ENCODE assay signal across 14 cellular contexts in genomic region chr13:50071399-50071798, GRCh38. TPM values are rescaled to one million over a fixed set of nuclear protein-coding genes. Genes with fewer than 3 reads are reported as not detected.
DNase-seq lines count a peak whose midpoint lies in the region; ATAC-seq, FAIRE-seq and TF ChIP-seq lines count a peak whose summit lies in the region.
"Had no signal": no experiment of that assay in that cellular context is flagged by ENCODE, and none has a peak within 500 bp of the region (broad histone marks: within the 10 kb centered on the region; RNA-seq: fewer than 3 reads in every experiment).

No MANE protein-coding gene starts in this region.

- H3K27ac ChIP-seq in ACC112 (ENCODE audit: low read depth, low read length): no peak overlapping the region; the same call in 1 of the 2 replicates
- H3K27ac ChIP-seq in endodermal cell (ENCODE audit: low read depth, low read length): no peak overlapping the region
- H3K27ac ChIP-seq: C4-2B, RWPE1 had no signal

- no peak overlapping the region for H3K27ac Mint-ChIP-seq in endodermal cell
- H3K27ac Mint-ChIP-seq: activated T-cell treated with anti-CD3 and anti-CD28 coated beads, Interleukin-2, amount 50 U/mL, for 72 hours had no signal

- H3K4me1 ChIP-seq in ACC112 (ENCODE audit: control insufficient read depth, insufficient read depth, low read length, unreplicated experiment) (peaks cover 47% of the 10 kb centered on the region), mucosa of descending colon (ENCODE audit: low read depth) (no peaks in the 10 kb centered on the region), endodermal cell (ENCODE audit: control insufficient read depth, insufficient read depth, low read length) (no peaks in the 10 kb centered on the region)

- no peak for FAIRE-seq in bronchial epithelial cell (lab: Jason Lieb, UNC)

- DNase-seq in H4 (ENCODE audit: low spot score) (peak; percentile 4), bronchial epithelial cell (ENCODE audit: low read depth) (peak; percentile 27), mucosa of descending colon (no peak), mesenteric fat pad (ENCODE audit: low spot score) (no peak), NOMO-1 treated with DMSO at 0.1 percent for 48 hours (lab: John Stamatoyannopoulos, UW; ENCODE audit: unreplicated experiment) (no peak), dermis blood vessel endothelial cell (no peak), endodermal cell (no peak)
- DNase-seq: activated T-cell treated with anti-CD3 and anti-CD28 coated beads, Interleukin-2, amount 50 U/mL, for 72 hours; HCEC 1CT had no signal

- no peaks in the 10 kb centered on the region for H3K9me3 Mint-ChIP-seq in endodermal cell
- H3K9me3 Mint-ChIP-seq: activated T-cell treated with anti-CD3 and anti-CD28 coated beads, Interleukin-2, amount 50 U/mL, for 72 hours had no signal

- no peak overlapping the region for H3K9ac ChIP-seq in endodermal cell (ENCODE audit: extremely low read depth, low read length, poor library complexity, severe bottlenecking)

- peak overlapping the region; percentile 30 for H3K4me3 ChIP-seq in ACC112 (ENCODE audit: low read depth, low read length)
- no peak overlapping the region for H3K4me3 ChIP-seq in bronchial epithelial cell (ENCODE audit: low read depth, low read length)
- H3K4me3 ChIP-seq in mucosa of descending colon: no peak overlapping the region
- no peak overlapping the region for H3K4me3 ChIP-seq in endodermal cell (ENCODE audit: low read length)

- 92 to 100% methylated on average over 1 to 2 of the region's 2 CpGs for WGBS in endodermal cell (ENCODE audit: insufficient coverage in 1 of 2, insufficient read length in 1 of 2), 2 experiments

- H3K4me1 Mint-ChIP-seq in endodermal cell: no peaks in the 10 kb centered on the region

- H3K27me3 ChIP-seq in ACC112 (ENCODE audit: insufficient read depth, low read length) (no peaks in the 10 kb centered on the region), bronchial epithelial cell (ENCODE audit: control insufficient read depth, insufficient read depth, low read length) (no peaks in the 10 kb centered on the region), endodermal cell (ENCODE audit: control insufficient read depth, insufficient read depth, low read length, poor library complexity, severe bottlenecking) (no peaks in the 10 kb centered on the region)
- H3K27me3 ChIP-seq: gastroesophageal sphincter had no signal

- peak; percentile 16 for ATAC-seq in mucosa of descending colon
- ATAC-seq: activated T-cell treated with anti-CD3 and anti-CD28 coated beads, Interleukin-2, amount 50 U/mL, for 72 hours; gastroesophageal sphincter had no signal

- TF ChIP-seq CTCF in bronchial epithelial cell (IDR thresholded peaks at IDR 0.05; ENCODE audit: insufficient read depth, low read length, severe bottlenecking) (no peak), mucosa of descending colon (IDR thresholded peaks at IDR 0.05) (no peak), endodermal cell (conservative IDR thresholded peaks at IDR 0.05) (no peak)

- H3K36me3 Mint-ChIP-seq in endodermal cell (ENCODE audit: low read depth): peaks cover 12% of the 10 kb centered on the region

- H3K9me3 ChIP-seq in mucosa of descending colon (no peaks in the 10 kb centered on the region), endodermal cell (ENCODE audit: control insufficient read depth, low read length) (no peaks in the 10 kb centered on the region)
- H3K9me3 ChIP-seq: gastroesophageal sphincter had no signal

- H2AFZ ChIP-seq in ACC112 (ENCODE audit: low read length, unreplicated experiment): no peak overlapping the region

- peaks cover 17% of the 10 kb centered on the region for H3K36me3 ChIP-seq in ACC112 (ENCODE audit: insufficient read depth, low read length)
- no peaks in the 10 kb centered on the region for H3K36me3 ChIP-seq in bronchial epithelial cell (ENCODE audit: control insufficient read depth, insufficient read depth, low read length)
- no peaks in the 10 kb centered on the region for H3K36me3 ChIP-seq in mucosa of descending colon (ENCODE audit: low read depth)
- H3K36me3 ChIP-seq in endodermal cell (ENCODE audit: control insufficient read depth, insufficient read depth, low read length): peaks cover 52% of the 10 kb centered on the region

- no peaks in the 10 kb centered on the region for H3K27me3 Mint-ChIP-seq in endodermal cell (ENCODE audit: insufficient read depth)

- intact Hi-C loops in mucosa of descending colon (cut with DNase I, micrococcal nuclease): no loop called here

- no peak overlapping the region for H3K4me3 Mint-ChIP-seq in endodermal cell
- H3K4me3 Mint-ChIP-seq: activated T-cell treated with anti-CD3 and anti-CD28 coated beads, Interleukin-2, amount 50 U/mL, for 72 hours had no signal

- peaks cover 90% of the 10 kb centered on the region for H3K79me2 ChIP-seq in ACC112 (ENCODE audit: control insufficient read depth, insufficient read depth, low read length, unreplicated experiment)

RNA-seq across cellular contexts. Expression of gene KCNRG, which starts 56.2 kb away (rescaled TPM):
- not detected in 2 replicates for total RNA-seq in H4 (2014; rRNA removed; shearing (Covaris generic))
- total RNA-seq in bronchial epithelial cell (4.2 and 4.5 TPM in 2 replicates), mucosa of descending colon (1 to 10 TPM in 2 of 3 donors, under 1 TPM in 1; 0.66 to 1.2 (median 1.1) TPM), mesenteric fat pad (0.67 TPM), dermis blood vessel endothelial cell (4.0 and 12.4 TPM in 2 replicates), endodermal cell (1 to 10 TPM in 1 of 2 donors, under 1 TPM in 1; 0.62 to 1.1 TPM)
- 2.0 TPM for polyA plus RNA-seq in endodermal cell (2013, experiment 1 of 2)
- polyA plus RNA-seq in endodermal cell (2013, experiment 2 of 2): 2.7 TPM
- total RNA-seq: cardiac septum had no signal

Comparison
In these comparisons a context has a peak if more than half of its experiments do, and no peak if none do; other contexts are left out.
1. DNase-seq: peak in H4 (single experiment) and bronchial epithelial cell (single experiment); none in mucosa of descending colon (0 of 3), mesenteric fat pad (single experiment), NOMO-1 treated with DMSO at 0.1 percent for 48 hours (single experiment), dermis blood vessel endothelial cell (single experiment) and endodermal cell (single experiment).